8 cellular contexts compared by ENCODE assay signal in the genomic region with DNA sequence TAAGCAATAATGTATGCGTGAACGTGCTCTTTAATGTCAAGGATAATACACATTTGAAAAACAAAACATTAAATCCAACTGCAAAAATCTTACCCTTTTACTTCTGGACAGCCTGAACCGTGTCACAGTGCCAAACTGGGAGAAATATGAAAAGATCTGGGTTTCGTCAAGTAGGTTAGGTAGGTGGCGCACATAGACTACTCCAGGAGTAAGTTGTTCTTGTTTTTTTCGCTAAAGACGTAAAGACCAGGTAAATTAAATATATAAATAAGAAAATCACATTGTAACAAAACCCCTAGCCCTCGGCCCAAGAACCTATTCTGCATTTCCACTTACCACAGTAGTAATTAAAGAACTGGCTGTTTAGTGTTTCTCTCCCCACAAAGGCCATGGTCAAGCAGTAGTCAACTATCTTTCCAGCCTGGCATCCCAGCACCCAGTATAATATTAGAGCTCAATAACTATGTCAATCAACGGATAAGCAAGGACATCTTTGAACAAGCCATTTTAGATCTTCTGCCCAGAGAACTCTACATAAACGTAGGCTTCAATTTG. TPM values are rescaled to one million over a fixed set of nuclear protein-coding genes. Genes with fewer than 3 reads are reported as not detected.
A peak's percentile ranks its signal among the peaks of the same experiment; 100 is the strongest.
DNase-seq lines count a peak whose midpoint lies in the region; ATAC-seq, FAIRE-seq and TF ChIP-seq lines count a peak whose summit lies in the region.

No MANE protein-coding gene starts in this region.

- no TSS peak for BruUV-seq in MCF 10A (replicated peaks; lab: Mats Ljungman, UMichigan)

- H3K27me3 ChIP-seq in MG63 (no peaks in the 10 kb centered on the region), mononuclear cell (ENCODE audit: insufficient read depth, low read length) (no peaks in the 10 kb centered on the region)

- peaks cover 28% of the 10 kb centered on the region for H3K4me1 ChIP-seq in mononuclear cell (ENCODE audit: insufficient read depth, low read length)

- no peak for ATAC-seq in HG02981 (IDR thresholded peaks at IDR 0.05; ENCODE audit: unreplicated experiment)
- no peak for ATAC-seq in GM21619 (IDR thresholded peaks at IDR 0.05; ENCODE audit: unreplicated experiment)

- no peaks in the 10 kb centered on the region for H3K9me3 Mint-ChIP-seq in MCF 10A (ENCODE audit: unreplicated experiment)

- no peak for TF ChIP-seq POLR2A in GM12892 (IDR thresholded peaks at IDR 0.05; ENCODE audit: low read depth, low read length)

- CTCF ChIA-PET in MCF 10A (lab: Yijun Ruan, JAX) = interaction anchor here (0.5 to 2.3 kb wide), 10 partner anchors 12 to 412 kb away, joined by 3 to 10 read pairs (median 4); a partner anchor contains a TSS

- H3K9me3 ChIP-seq in MG63 = no peaks in the 10 kb centered on the region
- no peaks in the 10 kb centered on the region for H3K9me3 ChIP-seq in mononuclear cell (ENCODE audit: low read depth, low read length)

- peaks cover 36% of the 10 kb centered on the region for H3K36me3 Mint-ChIP-seq in MCF 10A (ENCODE audit: insufficient read depth, unreplicated experiment)

- H3K4me3 ChIP-seq in MG63 (peak overlapping the region; percentile 99), mononuclear cell (ENCODE audit: low read length) (peak overlapping the region; percentile 93)

- peaks cover 7% of the 10 kb centered on the region for H3K4me1 Mint-ChIP-seq in MCF 10A (ENCODE audit: insufficient read depth, unreplicated experiment)

- peak overlapping the region; percentile 90 for H3K27ac Mint-ChIP-seq in MCF 10A (ENCODE audit: low read depth, unreplicated experiment)

- FAIRE-seq in GM12892 (lab: Jason Lieb, UNC) = no peak

- DNase-seq in G401 (ENCODE audit: low spot score) (peak; percentile 17), MG63 (no peak), MCF 10A (ENCODE audit: unreplicated experiment) (peak; percentile 40), GM12892 (ENCODE audit: insufficient read length) (no peak), inferior parietal cortex (ENCODE audit: extremely low spot score) (no peak)

- intact Hi-C loops in MCF 10A (cut with micrococcal nuclease) = no loop called here

- in situ Hi-C loops in G401 (cut with HindIII; ENCODE audit: low sequenced_read_pairs) = no loop called here

- H3K4me3 Mint-ChIP-seq in MCF 10A (ENCODE audit: unreplicated experiment) = peak overlapping the region; percentile 95

- H3K27me3 Mint-ChIP-seq in MCF 10A (ENCODE audit: insufficient read depth, unreplicated experiment) = no peaks in the 10 kb centered on the region

- peaks cover 50% of the 10 kb centered on the region for H3K36me3 ChIP-seq in MG63

- POLR2A ChIA-PET in MCF 10A (lab: Yijun Ruan, JAX) = interaction anchor here (0.7 to 4.6 kb wide), 16 partner anchors 10 to 1768 kb away, joined by 3 to 46 read pairs (median 6); a partner anchor contains a TSS

- TF ChIP-seq CTCF in MCF 10A (IDR thresholded peaks at IDR 0.05; ENCODE audit: unreplicated experiment) = peak; percentile 21

RNA-seq across cellular contexts. Expression of a gene that starts 1.1 kb away (rescaled TPM):
- total RNA-seq in G401 (2014; rRNA removed; shearing (Covaris generic)) = 66.6 and 103 TPM in 2 replicates
- total RNA-seq in MG63 (2014; rRNA removed; shearing (Covaris generic); ENCODE audit: low replicate concordance) = 137 and 150 TPM in 2 replicates
- total RNA-seq in MCF 10A (2022) (111 and 171 TPM in 2 replicates), mononuclear cell (33.1 TPM)
- polyA plus RNA-seq in GM12892 (2012; ENCODE audit: missing spikeins) = 72.9 TPM

RNA-seq across cellular contexts. Expression of a gene that starts 19.9 kb away (rescaled TPM):
- 22.0 and 30.0 TPM in 2 replicates for total RNA-seq in G401 (2014; rRNA removed; shearing (Covaris generic))
- 24.0 and 29.2 TPM in 2 replicates for total RNA-seq in MG63 (2014; rRNA removed; shearing (Covaris generic); ENCODE audit: low replicate concordance)
- 60.7 and 78.2 TPM in 2 replicates for total RNA-seq in MCF 10A (2022)
- total RNA-seq in mononuclear cell = 58.1 TPM
- 38.4 TPM for polyA plus RNA-seq in GM12892 (2012; ENCODE audit: missing spikeins)

Comparison
In these comparisons a context has a peak if more than half of its experiments do, and no peak if none do; other contexts are left out.
1. DNase-seq: peak in G401 (single experiment) and MCF 10A (single experiment); none in MG63 (single experiment), GM12892 (single experiment) and inferior parietal cortex (single experiment).